ENCODE assay signal across 11 cellular contexts in genomic region chr18:74942319-74942910, GRCh38.
DNase-seq lines count a peak whose midpoint lies in the region; ATAC-seq and TF ChIP-seq lines count a peak whose summit lies in the region.
"Had no signal": no experiment of that assay in that cellular context is flagged by ENCODE, and none has a peak within 500 bp of the region (broad histone marks: within the 10 kb centered on the region; RNA-seq: fewer than 3 reads in every experiment).

No MANE protein-coding gene starts in this region.

- TF ChIP-seq CTCF in body of pancreas (IDR thresholded peaks at IDR 0.05), result no peak
- no peak for TF ChIP-seq CTCF in endodermal cell (conservative IDR thresholded peaks at IDR 0.05)

- no peak overlapping the region for H4K91ac ChIP-seq in trophoblast cell (ENCODE audit: low read depth, low read length)

- no peaks in the 10 kb centered on the region for H3K79me1 ChIP-seq in trophoblast cell (ENCODE audit: low read length)

- H2AFZ ChIP-seq in trophoblast cell (ENCODE audit: insufficient read depth, low read length, poor library complexity), result no peak overlapping the region

- no peak overlapping the region for H2AK5ac ChIP-seq in trophoblast cell (ENCODE audit: low read length)

- H3K4me2 ChIP-seq in trophoblast cell (ENCODE audit: low read length), result no peak overlapping the region

- H3K27ac ChIP-seq in trophoblast cell (ENCODE audit: low read depth, low read length) (no peak overlapping the region), body of pancreas (no peak overlapping the region), endodermal cell (ENCODE audit: low read depth, low read length) (no peak overlapping the region)
- H3K27ac ChIP-seq: cardiac muscle cell had no signal

- H3K4ac ChIP-seq in trophoblast cell (ENCODE audit: low read depth, low read length), result no peak overlapping the region

- no peak overlapping the region for H3K14ac ChIP-seq in trophoblast cell (ENCODE audit: low read length)

- intact Hi-C loops in activated naive CD4-positive, alpha-beta T cell treated with anti-CD3 and anti-CD28 coated beads for 36 hours (cut with micrococcal nuclease), result loop anchor here (1.0 to 2.0 kb wide), 2 partner anchors 9 to 128 kb away; no protein-coding TSS in a partner anchor
- intact Hi-C loops in body of pancreas (cut with DNase I), result no loop called here

- H3K4me3 ChIP-seq in trophoblast cell (ENCODE audit: low read depth, low read length) (no peak overlapping the region), body of pancreas (no peak overlapping the region), endodermal cell (ENCODE audit: low read length) (no peak overlapping the region)
- H3K4me3 ChIP-seq: cardiac muscle cell had no signal

- H4K8ac ChIP-seq in trophoblast cell (ENCODE audit: low read depth, low read length), result no peak overlapping the region

- H2BK5ac ChIP-seq in trophoblast cell (ENCODE audit: low read depth, low read length, poor library complexity), result no peak overlapping the region

- H3K18ac ChIP-seq in trophoblast cell (ENCODE audit: low read length), result no peak overlapping the region

- CTCF ChIA-PET in activated naive CD4-positive, alpha-beta T cell treated with anti-CD3 and anti-CD28 coated beads for 36 hours (lab: Charles Lee), result no interaction called here

- H4K12ac ChIP-seq in trophoblast cell (ENCODE audit: low read depth, low read length), result no peak overlapping the region

- H3K27ac Mint-ChIP-seq in activated naive CD4-positive, alpha-beta T cell treated with anti-CD3 and anti-CD28 coated beads for 36 hours, result no peak overlapping the region
- H3K27ac Mint-ChIP-seq in endodermal cell, result no peak overlapping the region
- H3K27ac Mint-ChIP-seq: progenitor cell of endocrine pancreas had no signal

- H3K36me3 ChIP-seq in trophoblast cell (ENCODE audit: control insufficient read depth in 1 of 2, insufficient read depth in 2 of 2, low read length in 2 of 2) (no peaks in the 10 kb centered on the region), body of pancreas (replicated peaks in 1 of 2; ENCODE audit: insufficient read depth in 1 of 2, low read depth in 2 of 2) (no peaks in the 10 kb centered on the region), endodermal cell (ENCODE audit: control insufficient read depth, insufficient read depth, low read length) (no peaks in the 10 kb centered on the region)
- H3K36me3 ChIP-seq: cardiac muscle cell had no signal

- no peaks in the 10 kb centered on the region for H3K9me3 Mint-ChIP-seq in activated naive CD4-positive, alpha-beta T cell treated with anti-CD3 and anti-CD28 coated beads for 36 hours
- no peaks in the 10 kb centered on the region for H3K9me3 Mint-ChIP-seq in endodermal cell

- no CpG with 5 or more reads among the region's 9 CpGs for WGBS in trophoblast cell (ENCODE audit: extremely low coverage, insufficient coverage, insufficient read length)
- 91% methylated on average over 9 of the region's 9 CpGs for WGBS in body of pancreas, 2 donors
- 91 to 95% methylated on average over 4 to 8 of the region's 9 CpGs for WGBS in endodermal cell (ENCODE audit: insufficient coverage in 1 of 2, insufficient read length in 1 of 2), 2 experiments

- no peak overlapping the region for H2BK12ac ChIP-seq in trophoblast cell (ENCODE audit: low read length)

- DNase-seq in activated naive CD4-positive, alpha-beta T cell treated with anti-CD3 and anti-CD28 coated beads for 36 hours, result peak; percentile 49
- DNase-seq in activated naive CD4-positive, alpha-beta T cell treated with anti-CD3 and anti-CD28 coated beads, Interleukin-2, amount 50 U/mL, for 16 hours, result no peak
- DNase-seq in trophoblast cell, result peak; percentile 3 to 59
- no peak for DNase-seq in body of pancreas
- DNase-seq in endodermal cell, result no peak
- DNase-seq in NCI-H1417 (lab: John Stamatoyannopoulos, UW), result no peak
- DNase-seq: NCI-H2029 had no signal

- H3K79me2 ChIP-seq in trophoblast cell (ENCODE audit: control insufficient read depth, insufficient read depth, low read length, poor library complexity), result no peaks in the 10 kb centered on the region

- no peaks in the 10 kb centered on the region for H3K27me3 Mint-ChIP-seq in activated naive CD4-positive, alpha-beta T cell treated with anti-CD3 and anti-CD28 coated beads for 36 hours (ENCODE audit: low read depth)
- peaks cover 2% of the 10 kb centered on the region for H3K27me3 Mint-ChIP-seq in endodermal cell (ENCODE audit: insufficient read depth)
- H3K27me3 Mint-ChIP-seq: progenitor cell of endocrine pancreas had no signal

- H3K9ac ChIP-seq in trophoblast cell (ENCODE audit: low read length) (no peak overlapping the region), endodermal cell (ENCODE audit: extremely low read depth, low read length, poor library complexity, severe bottlenecking) (no peak overlapping the region)

- H3K36me3 Mint-ChIP-seq in activated naive CD4-positive, alpha-beta T cell treated with anti-CD3 and anti-CD28 coated beads for 36 hours (ENCODE audit: low read depth), result no peaks in the 10 kb centered on the region
- H3K36me3 Mint-ChIP-seq in endodermal cell (ENCODE audit: low read depth), result no peaks in the 10 kb centered on the region

- ATAC-seq in GM21717 (IDR thresholded peaks at IDR 0.05; ENCODE audit: unreplicated experiment) (peak; percentile 98), HG03565 (IDR thresholded peaks at IDR 0.05; ENCODE audit: unreplicated experiment) (peak; percentile 77), body of pancreas (no peak)

- TF ChIP-seq POLR2A in body of pancreas (IDR thresholded peaks at IDR 0.05), result no peak

- H3K9me3 ChIP-seq in trophoblast cell (ENCODE audit: insufficient read depth, low read depth, low read length) (no peaks in the 10 kb centered on the region), body of pancreas (no peaks in the 10 kb centered on the region), endodermal cell (ENCODE audit: control insufficient read depth, low read length) (no peaks in the 10 kb centered on the region)

- H3K4me3 Mint-ChIP-seq in activated naive CD4-positive, alpha-beta T cell treated with anti-CD3 and anti-CD28 coated beads for 36 hours, result no peak overlapping the region
- H3K4me3 Mint-ChIP-seq in endodermal cell, result no peak overlapping the region

- H2BK120ac ChIP-seq in trophoblast cell (ENCODE audit: insufficient read depth, low read length, poor library complexity), result no peak overlapping the region

- peaks cover 17% of the 10 kb centered on the region for H3K4me1 Mint-ChIP-seq in activated naive CD4-positive, alpha-beta T cell treated with anti-CD3 and anti-CD28 coated beads for 36 hours (ENCODE audit: low read depth)
- peaks cover 10% of the 10 kb centered on the region for H3K4me1 Mint-ChIP-seq in endodermal cell

- no peaks in the 10 kb centered on the region for H3K27me3 ChIP-seq in trophoblast cell (ENCODE audit: insufficient read depth, low read length)
- no peaks in the 10 kb centered on the region for H3K27me3 ChIP-seq in body of pancreas
- no peaks in the 10 kb centered on the region for H3K27me3 ChIP-seq in endodermal cell (ENCODE audit: control insufficient read depth, insufficient read depth, low read length, poor library complexity, severe bottlenecking)
- H3K27me3 ChIP-seq: cardiac muscle cell had no signal

- H3K4me1 ChIP-seq in trophoblast cell (ENCODE audit: control insufficient read depth in 1 of 2, insufficient read depth in 2 of 2, low read length in 2 of 2) (no peaks in the 10 kb centered on the region), body of pancreas (no peaks in the 10 kb centered on the region), endodermal cell (ENCODE audit: control insufficient read depth, insufficient read depth, low read length) (no peaks in the 10 kb centered on the region)

- H3K23ac ChIP-seq in trophoblast cell (ENCODE audit: low read length), result no peak overlapping the region

Comparison
In these comparisons a context has a peak if more than half of its experiments do, and no peak if none do; other contexts are left out.
1. DNase-seq: peak in activated naive CD4-positive, alpha-beta T cell treated with anti-CD3 and anti-CD28 coated beads for 36 hours (single experiment) and trophoblast cell (2 of 2); none in activated naive CD4-positive, alpha-beta T cell treated with anti-CD3 and anti-CD28 coated beads, Interleukin-2, amount 50 U/mL, for 16 hours (single experiment), body of pancreas (0 of 4), endodermal cell (single experiment) and NCI-H1417 (0 of 3).